In the genomic region with DNA sequence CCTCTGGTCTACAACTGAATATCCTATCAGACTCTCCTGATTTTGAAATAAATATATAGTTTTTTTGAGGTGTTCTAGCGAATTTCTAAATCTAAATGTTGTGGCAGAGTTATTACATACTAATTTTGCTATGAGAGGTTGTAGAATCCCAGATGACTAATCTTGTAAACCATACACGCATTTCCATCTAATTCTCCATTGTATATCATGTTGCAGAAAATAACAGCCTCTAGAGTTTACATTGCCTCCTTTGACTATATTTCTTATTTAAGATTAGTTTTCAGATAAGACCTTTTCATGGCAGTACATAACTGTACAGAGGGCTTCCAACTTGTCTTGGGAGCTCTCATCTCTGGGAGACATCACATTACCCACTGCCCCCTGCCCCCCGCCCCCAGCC, we compare ENCODE assay signal across 2 cellular contexts.
TF ChIP-seq lines count a peak whose summit lies in the region.

No MANE protein-coding gene starts in this region.

TF ChIP-seq in IMR-90, 13 proteins besides CTCF, POLR2A, EP300 and RAD21:
- TF ChIP-seq SMC3 (IDR thresholded peaks at IDR 0.05; ENCODE audit: low read depth, low read length) (no peak), FOS (IDR thresholded peaks at IDR 0.05; ENCODE audit: low read depth, low read length) (0 out of 2 replicates have a peak, but pooled peaks have one; percentile 35), BHLHE40 (IDR thresholded peaks at IDR 0.05; ENCODE audit: low read depth, low read length) (no peak), RCOR1 (IDR thresholded peaks at IDR 0.05; ENCODE audit: insufficient replicate concordance, low read length) (no peak), MAFK (IDR thresholded peaks at IDR 0.05; ENCODE audit: low read depth, low read length) (no peak), CHD1 (IDR thresholded peaks at IDR 0.05; ENCODE audit: low read depth, low read length) (no peak)
- TF ChIP-seq, protein P1, sequence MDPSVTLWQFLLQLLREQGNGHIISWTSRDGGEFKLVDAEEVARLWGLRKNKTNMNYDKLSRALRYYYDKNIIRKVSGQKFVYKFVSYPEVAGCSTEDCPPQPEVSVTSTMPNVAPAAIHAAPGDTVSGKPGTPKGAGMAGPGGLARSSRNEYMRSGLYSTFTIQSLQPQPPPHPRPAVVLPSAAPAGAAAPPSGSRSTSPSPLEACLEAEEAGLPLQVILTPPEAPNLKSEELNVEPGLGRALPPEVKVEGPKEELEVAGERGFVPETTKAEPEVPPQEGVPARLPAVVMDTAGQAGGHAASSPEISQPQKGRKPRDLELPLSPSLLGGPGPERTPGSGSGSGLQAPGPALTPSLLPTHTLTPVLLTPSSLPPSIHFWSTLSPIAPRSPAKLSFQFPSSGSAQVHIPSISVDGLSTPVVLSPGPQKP (IDR thresholded peaks at IDR 0.05; ENCODE audit: borderline replicate concordance, low read depth, low read length) = no peak

TF ChIP-seq in WTC11, 78 proteins besides CTCF, POLR2A, EP300 and RAD21:
- TF ChIP-seq TEAD1 (CRISPR knock-in tag; IDR thresholded peaks at IDR 0.05) (no peak), FOXK1 (CRISPR knock-in tag; IDR thresholded peaks at IDR 0.05) (no peak), NFYB (CRISPR knock-in tag; conservative IDR thresholded peaks at IDR 0.05; ENCODE audit: low read depth) (no peak), TCF7 (CRISPR knock-in tag; IDR thresholded peaks at IDR 0.05; ENCODE audit: low read depth) (no peak), PRRX2 (CRISPR knock-in tag; IDR thresholded peaks at IDR 0.05) (no peak), NFE2L1 (CRISPR knock-in tag; IDR thresholded peaks at IDR 0.05) (no peak), ZNF263 (CRISPR knock-in tag; IDR thresholded peaks at IDR 0.05; ENCODE audit: low read depth) (no peak), SP1 (CRISPR knock-in tag; conservative IDR thresholded peaks at IDR 0.05) (no peak)
- TF ChIP-seq, protein P2, sequence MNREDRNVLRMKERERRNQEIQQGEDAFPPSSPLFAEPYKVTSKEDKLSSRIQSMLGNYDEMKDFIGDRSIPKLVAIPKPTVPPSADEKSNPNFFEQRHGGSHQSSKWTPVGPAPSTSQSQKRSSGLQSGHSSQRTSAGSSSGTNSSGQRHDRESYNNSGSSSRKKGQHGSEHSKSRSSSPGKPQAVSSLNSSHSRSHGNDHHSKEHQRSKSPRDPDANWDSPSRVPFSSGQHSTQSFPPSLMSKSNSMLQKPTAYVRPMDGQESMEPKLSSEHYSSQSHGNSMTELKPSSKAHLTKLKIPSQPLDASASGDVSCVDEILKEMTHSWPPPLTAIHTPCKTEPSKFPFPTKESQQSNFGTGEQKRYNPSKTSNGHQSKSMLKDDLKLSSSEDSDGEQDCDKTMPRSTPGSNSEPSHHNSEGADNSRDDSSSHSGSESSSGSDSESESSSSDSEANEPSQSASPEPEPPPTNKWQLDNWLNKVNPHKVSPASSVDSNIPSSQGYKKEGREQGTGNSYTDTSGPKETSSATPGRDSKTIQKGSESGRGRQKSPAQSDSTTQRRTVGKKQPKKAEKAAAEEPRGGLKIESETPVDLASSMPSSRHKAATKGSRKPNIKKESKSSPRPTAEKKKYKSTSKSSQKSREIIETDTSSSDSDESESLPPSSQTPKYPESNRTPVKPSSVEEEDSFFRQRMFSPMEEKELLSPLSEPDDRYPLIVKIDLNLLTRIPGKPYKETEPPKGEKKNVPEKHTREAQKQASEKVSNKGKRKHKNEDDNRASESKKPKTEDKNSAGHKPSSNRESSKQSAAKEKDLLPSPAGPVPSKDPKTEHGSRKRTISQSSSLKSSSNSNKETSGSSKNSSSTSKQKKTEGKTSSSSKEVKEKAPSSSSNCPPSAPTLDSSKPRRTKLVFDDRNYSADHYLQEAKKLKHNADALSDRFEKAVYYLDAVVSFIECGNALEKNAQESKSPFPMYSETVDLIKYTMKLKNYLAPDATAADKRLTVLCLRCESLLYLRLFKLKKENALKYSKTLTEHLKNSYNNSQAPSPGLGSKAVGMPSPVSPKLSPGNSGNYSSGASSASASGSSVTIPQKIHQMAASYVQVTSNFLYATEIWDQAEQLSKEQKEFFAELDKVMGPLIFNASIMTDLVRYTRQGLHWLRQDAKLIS (CRISPR knock-in tag; IDR thresholded peaks at IDR 0.05; ENCODE audit: borderline replicate concordance) = no peak
- TF ChIP-seq, protein P3, sequence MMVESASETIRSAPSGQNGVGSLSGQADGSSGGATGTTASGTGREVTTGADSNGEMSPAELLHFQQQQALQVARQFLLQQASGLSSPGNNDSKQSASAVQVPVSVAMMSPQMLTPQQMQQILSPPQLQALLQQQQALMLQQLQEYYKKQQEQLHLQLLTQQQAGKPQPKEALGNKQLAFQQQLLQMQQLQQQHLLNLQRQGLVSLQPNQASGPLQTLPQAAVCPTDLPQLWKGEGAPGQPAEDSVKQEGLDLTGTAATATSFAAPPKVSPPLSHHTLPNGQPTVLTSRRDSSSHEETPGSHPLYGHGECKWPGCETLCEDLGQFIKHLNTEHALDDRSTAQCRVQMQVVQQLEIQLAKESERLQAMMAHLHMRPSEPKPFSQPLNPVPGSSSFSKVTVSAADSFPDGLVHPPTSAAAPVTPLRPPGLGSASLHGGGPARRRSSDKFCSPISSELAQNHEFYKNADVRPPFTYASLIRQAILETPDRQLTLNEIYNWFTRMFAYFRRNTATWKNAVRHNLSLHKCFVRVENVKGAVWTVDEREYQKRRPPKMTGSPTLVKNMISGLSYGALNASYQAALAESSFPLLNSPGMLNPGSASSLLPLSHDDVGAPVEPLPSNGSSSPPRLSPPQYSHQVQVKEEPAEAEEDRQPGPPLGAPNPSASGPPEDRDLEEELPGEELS (CRISPR knock-in tag; IDR thresholded peaks at IDR 0.05) = no peak
- TF ChIP-seq, protein P4, sequence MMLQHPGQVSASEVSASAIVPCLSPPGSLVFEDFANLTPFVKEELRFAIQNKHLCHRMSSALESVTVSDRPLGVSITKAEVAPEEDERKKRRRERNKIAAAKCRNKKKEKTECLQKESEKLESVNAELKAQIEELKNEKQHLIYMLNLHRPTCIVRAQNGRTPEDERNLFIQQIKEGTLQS (CRISPR knock-in tag; conservative IDR thresholded peaks at IDR 0.05) = no peak
- TF ChIP-seq, protein P5, sequence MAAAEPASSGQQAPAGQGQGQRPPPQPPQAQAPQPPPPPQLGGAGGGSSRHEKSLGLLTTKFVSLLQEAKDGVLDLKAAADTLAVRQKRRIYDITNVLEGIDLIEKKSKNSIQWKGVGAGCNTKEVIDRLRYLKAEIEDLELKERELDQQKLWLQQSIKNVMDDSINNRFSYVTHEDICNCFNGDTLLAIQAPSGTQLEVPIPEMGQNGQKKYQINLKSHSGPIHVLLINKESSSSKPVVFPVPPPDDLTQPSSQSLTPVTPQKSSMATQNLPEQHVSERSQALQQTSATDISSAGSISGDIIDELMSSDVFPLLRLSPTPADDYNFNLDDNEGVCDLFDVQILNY (CRISPR knock-in tag; IDR thresholded peaks at IDR 0.05) = no peak
